1 cellular context compared by ENCODE assay signal in the genomic region with DNA sequence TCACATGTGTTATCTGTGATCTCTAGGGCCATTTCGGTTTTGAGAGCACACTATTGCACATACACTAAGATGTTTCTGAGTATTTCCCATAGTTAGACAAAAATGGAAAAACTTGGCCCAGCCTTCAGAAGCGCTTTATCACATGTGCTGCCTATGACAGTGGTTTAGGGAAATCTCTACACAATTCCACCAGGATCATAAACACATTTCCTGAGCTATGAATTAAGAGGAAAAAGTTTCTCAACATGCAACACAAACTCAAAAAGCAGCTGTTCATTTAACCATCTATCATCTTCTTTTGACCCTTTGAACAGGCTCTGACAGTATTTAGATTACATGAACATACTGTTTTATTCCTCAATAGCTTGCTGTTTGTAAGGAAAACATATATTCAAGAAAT.
TF ChIP-seq lines count a peak whose summit lies in the region.

No MANE protein-coding gene starts in this region.

TF ChIP-seq in IMR-90, 13 proteins besides CTCF, POLR2A, EP300 and RAD21:
- TF ChIP-seq CHD1 (IDR thresholded peaks at IDR 0.05; ENCODE audit: low read depth, low read length) = no peak
- TF ChIP-seq, protein P1, sequence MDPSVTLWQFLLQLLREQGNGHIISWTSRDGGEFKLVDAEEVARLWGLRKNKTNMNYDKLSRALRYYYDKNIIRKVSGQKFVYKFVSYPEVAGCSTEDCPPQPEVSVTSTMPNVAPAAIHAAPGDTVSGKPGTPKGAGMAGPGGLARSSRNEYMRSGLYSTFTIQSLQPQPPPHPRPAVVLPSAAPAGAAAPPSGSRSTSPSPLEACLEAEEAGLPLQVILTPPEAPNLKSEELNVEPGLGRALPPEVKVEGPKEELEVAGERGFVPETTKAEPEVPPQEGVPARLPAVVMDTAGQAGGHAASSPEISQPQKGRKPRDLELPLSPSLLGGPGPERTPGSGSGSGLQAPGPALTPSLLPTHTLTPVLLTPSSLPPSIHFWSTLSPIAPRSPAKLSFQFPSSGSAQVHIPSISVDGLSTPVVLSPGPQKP (IDR thresholded peaks at IDR 0.05; ENCODE audit: borderline replicate concordance, low read depth, low read length) = no peak
- no peak for TF ChIP-seq NFE2L2 (IDR thresholded peaks at IDR 0.05; ENCODE audit: low read depth, low read length)
- TF ChIP-seq, protein P2, sequence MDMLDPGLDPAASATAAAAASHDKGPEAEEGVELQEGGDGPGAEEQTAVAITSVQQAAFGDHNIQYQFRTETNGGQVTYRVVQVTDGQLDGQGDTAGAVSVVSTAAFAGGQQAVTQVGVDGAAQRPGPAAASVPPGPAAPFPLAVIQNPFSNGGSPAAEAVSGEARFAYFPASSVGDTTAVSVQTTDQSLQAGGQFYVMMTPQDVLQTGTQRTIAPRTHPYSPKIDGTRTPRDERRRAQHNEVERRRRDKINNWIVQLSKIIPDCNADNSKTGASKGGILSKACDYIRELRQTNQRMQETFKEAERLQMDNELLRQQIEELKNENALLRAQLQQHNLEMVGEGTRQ (IDR thresholded peaks at IDR 0.05; ENCODE audit: low read depth, low read length) = no peak
- no peak for TF ChIP-seq RFX5 (IDR thresholded peaks at IDR 0.05; ENCODE audit: low read depth, low read length)
- no peak for TF ChIP-seq SMC3 (IDR thresholded peaks at IDR 0.05; ENCODE audit: low read depth, low read length)
- no peak for TF ChIP-seq BHLHE40 (IDR thresholded peaks at IDR 0.05; ENCODE audit: low read depth, low read length)
- TF ChIP-seq CEBPB (IDR thresholded peaks at IDR 0.05; ENCODE audit: low read depth, low read length) = no peak
- no peak for TF ChIP-seq FOS (IDR thresholded peaks at IDR 0.05; ENCODE audit: low read depth, low read length)
- TF ChIP-seq MAFK (IDR thresholded peaks at IDR 0.05; ENCODE audit: low read depth, low read length) = no peak
- no peak for TF ChIP-seq RCOR1 (IDR thresholded peaks at IDR 0.05; ENCODE audit: insufficient replicate concordance, low read length)
- TF ChIP-seq MAZ (IDR thresholded peaks at IDR 0.05; ENCODE audit: borderline replicate concordance, low read depth, low read length) = no peak
